In genomic region chr1:59043796-59044195, GRCh38 we compare ENCODE assay signal across 1 cellular context.
TF ChIP-seq lines count a peak whose summit lies in the region.

No MANE protein-coding gene starts in this region.

TF ChIP-seq in HepG2, 621 proteins besides CTCF, POLR2A, EP300 and RAD21 (continued from another document):
- TF ChIP-seq TMF1 (CRISPR knock-in tag; IDR thresholded peaks at IDR 0.05; ENCODE audit: low read depth) (no peak), GLI4 (CRISPR knock-in tag; IDR thresholded peaks at IDR 0.05; ENCODE audit: borderline replicate concordance) (no peak), SCMH1 (CRISPR knock-in tag; IDR thresholded peaks at IDR 0.05; ENCODE audit: borderline replicate concordance) (no peak), PHB2 (IDR thresholded peaks at IDR 0.05; ENCODE audit: partially characterized antibody) (no peak), ZKSCAN8 (CRISPR knock-in tag; IDR thresholded peaks at IDR 0.05; ENCODE audit: borderline replicate concordance) (no peak), CREB3 (CRISPR knock-in tag; IDR thresholded peaks at IDR 0.05) (no peak), ZNF253 (CRISPR knock-in tag; IDR thresholded peaks at IDR 0.05; ENCODE audit: borderline replicate concordance) (no peak), MAZ (IDR thresholded peaks at IDR 0.05; ENCODE audit: borderline replicate concordance, low read depth, low read length) (no peak), MAZ (CRISPR knock-in tag; IDR thresholded peaks at IDR 0.05; ENCODE audit: low read depth) (no peak), DZIP1 (CRISPR knock-in tag; IDR thresholded peaks at IDR 0.05) (no peak), HOXA3 (CRISPR knock-in tag; IDR thresholded peaks at IDR 0.05) (peak; percentile 50), HNRNPL (IDR thresholded peaks at IDR 0.05; ENCODE audit: low read depth, low read length) (no peak), ZXDC (CRISPR knock-in tag; IDR thresholded peaks at IDR 0.05) (no peak), ZBTB43 (CRISPR knock-in tag; conservative IDR thresholded peaks at IDR 0.05) (no peak), MED13 (CRISPR knock-in tag; IDR thresholded peaks at IDR 0.05) (peak; percentile 23; the same call in 1 of the 2 replicates), ZNF607 (CRISPR knock-in tag; IDR thresholded peaks at IDR 0.05; ENCODE audit: borderline replicate concordance) (no peak), ZNF574 (CRISPR knock-in tag; IDR thresholded peaks at IDR 0.05) (0 out of 2 replicates have a peak, but pooled peaks have one; percentile 39), ZZZ3 (CRISPR knock-in tag; IDR thresholded peaks at IDR 0.05; ENCODE audit: borderline replicate concordance) (0 out of 2 replicates have a peak, but pooled peaks have one; percentile 30), ZUFSP (CRISPR knock-in tag; IDR thresholded peaks at IDR 0.05; ENCODE audit: borderline replicate concordance) (no peak)
TF ChIP-seq in HepG2: peak in this region for 149.
